Comparison of ENCODE assay signal across 8 cellular contexts in genomic region chr11:2376751-2377451, GRCh38. TPM values are rescaled to one million over a fixed set of nuclear protein-coding genes. Genes with fewer than 3 reads are reported as not detected.
DNase-seq lines count a peak whose midpoint lies in the region; ATAC-seq and TF ChIP-seq lines count a peak whose summit lies in the region.

Gene CD81, plus strand, starts transcription at chr11:2377310. Its CDS starts 240 bp downstream, at chr11:2377550.

- DNase-seq in GM13976 (ENCODE audit: low spot score), result peak; percentile 94
- peak; percentile 27 to 73 (median 58) for DNase-seq in T-cell
- DNase-seq in amniotic epithelial cell (ENCODE audit: low read depth), result peak; percentile 7
- DNase-seq in right atrium auricular region (ENCODE audit: low spot score), result no peak
- no peak for DNase-seq in NCI-H128 (lab: John Stamatoyannopoulos, UW; ENCODE audit: unreplicated experiment)
- DNase-seq in epidermal melanocyte (ENCODE audit: insufficient read length, low spot score), result no peak

- H3K27ac Mint-ChIP-seq in T-cell, result peak within 1 kb of the TSS; percentile 79 to 81

- in situ Hi-C loops in GM13976 (cut with MboI; ENCODE audit: low sequenced_read_pairs, unreplicated experiment), result no loop called here

- H3K4me1 ChIP-seq in right atrium auricular region (peaks cover 0 to 65% of the 10 kb centered on the region in 2 donors), rectal smooth muscle tissue (ENCODE audit: control insufficient read depth, insufficient read depth, low read length) (peaks cover 33% of the 10 kb centered on the region)

- peak within 1 kb of the TSS; percentile 93 for H3K9ac ChIP-seq in rectal smooth muscle tissue (ENCODE audit: low read length)

- H3K27me3 Mint-ChIP-seq in T-cell, result no peaks in the 10 kb centered on the region

- POLR2A ChIA-PET in T-cell (lab: Charles Lee), result interaction anchor here in 1 of 2 donors (0.6 to 1.5 kb wide), 3 partner anchors 11 to 679 kb away, joined by 3 to 4 read pairs (median 3); no protein-coding TSS in a partner anchor

- no peaks in the 10 kb centered on the region for H3K27me3 ChIP-seq in right atrium auricular region
- H3K27me3 ChIP-seq in rectal smooth muscle tissue (ENCODE audit: control insufficient read depth, insufficient read depth, low read length), result no peaks in the 10 kb centered on the region

- H3K36me3 Mint-ChIP-seq in T-cell, result peaks cover 2% of the 10 kb centered on the region

- CTCF ChIA-PET in T-cell (lab: Charles Lee), result interaction anchor here in 1 of 2 donors (0.6 to 2.3 kb wide), 3 partner anchors 11 to 517 kb away, joined by 4 to 6 read pairs (median 5); partner anchors contain the start of gene TSSC4

- H3K4me3 Mint-ChIP-seq in T-cell, result peak within 1 kb of the TSS; percentile 77 to 85 (median 81)

- ATAC-seq in HG02884 (IDR thresholded peaks at IDR 0.05; ENCODE audit: unreplicated experiment), result peak; percentile 49
- peak; percentile 83 to 89 (median 84) for ATAC-seq in T-cell (replicated peaks in 1 of 4)

- peak within 1 kb of the TSS; percentile 100 for H3K27ac ChIP-seq in right atrium auricular region
- peak within 1 kb of the TSS; percentile 99 for H3K27ac ChIP-seq in rectal smooth muscle tissue (ENCODE audit: low read depth, low read length)

- H3K9me3 ChIP-seq in right atrium auricular region, result no peaks in the 10 kb centered on the region

- H3K4me3 ChIP-seq in right atrium auricular region, result peak within 1 kb of the TSS; percentile 100
- H3K4me3 ChIP-seq in rectal smooth muscle tissue (ENCODE audit: low read length), result peak within 1 kb of the TSS; percentile 94

- no peaks in the 10 kb centered on the region for H3K36me3 ChIP-seq in right atrium auricular region
- H3K36me3 ChIP-seq in rectal smooth muscle tissue (ENCODE audit: control insufficient read depth, insufficient read depth, low read length), result no peaks in the 10 kb centered on the region

- H3K4me1 Mint-ChIP-seq in T-cell, result peaks cover 12 to 39% (median 30%) of the 10 kb centered on the region in 3 donors

- TF ChIP-seq CTCF in GM13976 (IDR thresholded peaks at IDR 0.05; ENCODE audit: borderline replicate concordance, control extremely low read depth, extremely low read depth, insufficient read depth, missing control alignments) (no peak), right atrium auricular region (IDR thresholded peaks at IDR 0.05) (no peak)

- H3K9me3 Mint-ChIP-seq in T-cell, result no peaks in the 10 kb centered on the region

RNA-seq across cellular contexts. Expression of gene CD81, which starts in this region (rescaled TPM):
- 100 to 1,000 TPM; 124 to 213 (median 146) TPM for total RNA-seq in T-cell
- total RNA-seq in right atrium auricular region, result 100 to 1,000 TPM; 433 to 528 TPM

Comparison
In these comparisons a context has a peak if more than half of its experiments do, and no peak if none do; other contexts are left out.
1. DNase-seq: peak in GM13976 (single experiment), T-cell (34 of 34) and amniotic epithelial cell (single experiment); none in right atrium auricular region (single experiment), NCI-H128 (single experiment) and epidermal melanocyte (single experiment).